ENCODE assay signal across 1 cellular context in the genomic region with DNA sequence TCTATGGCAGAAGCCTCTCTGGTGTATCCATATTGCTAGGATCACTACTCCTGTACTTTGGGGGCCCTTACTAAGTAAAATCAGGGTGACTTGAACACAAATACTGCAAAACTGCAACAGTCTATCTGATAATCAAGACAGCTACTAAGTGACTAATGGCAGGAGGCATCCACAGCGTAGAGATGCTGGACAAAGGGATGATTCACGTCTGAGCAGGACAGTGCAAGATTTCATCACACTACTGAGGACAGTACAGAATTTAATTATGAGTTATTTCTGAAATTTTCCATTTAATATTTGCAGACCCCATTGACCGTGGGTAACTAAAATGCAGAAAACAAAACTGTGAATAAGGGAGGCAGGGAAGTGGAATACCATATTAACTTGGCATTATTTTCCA.
TF ChIP-seq lines count a peak whose summit lies in the region.

No MANE protein-coding gene starts in this region.

TF ChIP-seq in endothelial cell of umbilical vein, 7 proteins besides CTCF, POLR2A, EP300 and RAD21:
- no peak for TF ChIP-seq GATA2 (IDR thresholded peaks at IDR 0.05; ENCODE audit: insufficient read depth, insufficient read length, low read depth, low read length)
- TF ChIP-seq EZH2 (IDR thresholded peaks at IDR 0.05; ENCODE audit: borderline replicate concordance, low read depth, low read length, severe bottlenecking) = no peak
- TF ChIP-seq JUN (IDR thresholded peaks at IDR 0.05; ENCODE audit: borderline replicate concordance, insufficient read depth, insufficient read length, low read depth) = no peak
- TF ChIP-seq, protein P1, sequence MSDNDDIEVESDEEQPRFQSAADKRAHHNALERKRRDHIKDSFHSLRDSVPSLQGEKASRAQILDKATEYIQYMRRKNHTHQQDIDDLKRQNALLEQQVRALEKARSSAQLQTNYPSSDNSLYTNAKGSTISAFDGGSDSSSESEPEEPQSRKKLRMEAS (IDR thresholded peaks at IDR 0.05; ENCODE audit: insufficient read depth, insufficient read length) = no peak
- no peak for TF ChIP-seq FOS (IDR thresholded peaks at IDR 0.05; ENCODE audit: borderline replicate concordance, insufficient read depth, low read length)
- TF ChIP-seq MYC (IDR thresholded peaks at IDR 0.05; ENCODE audit: low read depth, low read length) = no peak
- TF ChIP-seq POLR2AphosphoS5 (IDR thresholded peaks at IDR 0.05; ENCODE audit: insufficient read depth, low read depth, low read length) = no peak
